ENCODE assay signal across 10 cellular contexts in genomic region chr16:75252946-75253911, GRCh38. TPM values are rescaled to one million over a fixed set of nuclear protein-coding genes. Genes with fewer than 3 reads are reported as not detected.
DNase-seq lines count a peak whose midpoint lies in the region; ATAC-seq and TF ChIP-seq lines count a peak whose summit lies in the region.
"Had no signal": no experiment of that assay in that cellular context is flagged by ENCODE, and none has a peak within 500 bp of the region (broad histone marks: within the 10 kb centered on the region; RNA-seq: fewer than 3 reads in every experiment).

No MANE protein-coding gene starts in this region.

- H3K4me1 ChIP-seq in heart left ventricle (peaks cover 45 to 98% (median 90%) of the 10 kb centered on the region in 12 donors), ovary (ENCODE audit: insufficient read depth) (peaks cover 49% of the 10 kb centered on the region)

- WGBS in heart left ventricle, 4 donors = 42 to 54% (median 46%) methylated on average over 7 to 15 of the region's 15 CpGs
- WGBS in ovary, 3 donors = 12 to 26% (median 12%) methylated on average over 13 to 15 of the region's 15 CpGs

- ATAC-seq in heart left ventricle (no peak), GM18873 (IDR thresholded peaks at IDR 0.05; ENCODE audit: low FRiP score, unreplicated experiment) (no peak), HG02938 (IDR thresholded peaks at IDR 0.05; ENCODE audit: unreplicated experiment) (no peak)

- TF ChIP-seq EP300 in ovary (IDR thresholded peaks at IDR 0.05) = no peak

- peak in 9 of 14 donors; percentile 34 to 66 (median 48) for DNase-seq in C1 segment of cervical spinal cord (lab: John Stamatoyannopoulos, UW)
- peak in 3 of 5 donors; percentile 27 to 62 (median 32) for DNase-seq in heart left ventricle
- DNase-seq in ovary = peak; percentile 41 to 78 (median 64)
- DNase-seq in NCI-H446 (lab: John Stamatoyannopoulos, UW) = no peak
- no peak for DNase-seq in HPDE6-E6E7 (ENCODE audit: extremely low spot score)
- DNase-seq: activated CD4-positive, alpha-beta T cell treated with anti-CD3 and anti-CD28 coated beads for 48 hours; Calu3 had no signal

- TF ChIP-seq CTCF in VCaP (conservative IDR thresholded peaks at IDR 0.05) = no peak
- no peak for TF ChIP-seq CTCF in heart left ventricle (IDR thresholded peaks at IDR 0.05)
- no peak for TF ChIP-seq CTCF in ovary (IDR thresholded peaks at IDR 0.05)

- H3K27me3 ChIP-seq in heart left ventricle (peaks cover 0 to 53% (median 0%) of the 10 kb centered on the region in 9 donors), ovary (no peaks in the 10 kb centered on the region)

- H3K27ac ChIP-seq in VCaP (peak overlapping the region; percentile 87), heart left ventricle (peak overlapping the region in 11 of 12 donors; percentile 79 to 98 (median 94)), ovary (peak overlapping the region in 1 of 2 donors; percentile 45)

- H3K36me3 ChIP-seq in heart left ventricle (no peaks in the 10 kb centered on the region), ovary (no peaks in the 10 kb centered on the region)

- TF ChIP-seq POLR2A in heart left ventricle (IDR thresholded peaks at IDR 0.05) = no peak
- TF ChIP-seq POLR2A in ovary (IDR thresholded peaks at IDR 0.05) = no peak

- H3K4me3 ChIP-seq in heart left ventricle = no peak overlapping the region
- H3K4me3 ChIP-seq in ovary = no peak overlapping the region

- H3K9me3 ChIP-seq in heart left ventricle = no peaks in the 10 kb centered on the region
- H3K9me3 ChIP-seq in ovary = no peaks in the 10 kb centered on the region

- intact Hi-C loops in heart left ventricle (cut with DNase I) = loop anchor here in 3 of 10 donors (1.0 to 10.0 kb wide), 2 partner anchors 10 to 52 kb away; no protein-coding TSS in a partner anchor
- intact Hi-C loops in ovary (cut with DNase I) = no loop called here

RNA-seq across cellular contexts. Expression of gene BCAR1, which starts 1.8 kb away (rescaled TPM):
- 100 to 1,000 TPM in 1 of 9 donors, 10 to 100 TPM in 8; 51.4 to 129 (median 72.0) TPM for total RNA-seq in heart left ventricle
- 10 to 100 TPM; 54.2 to 89.2 TPM for polyA plus RNA-seq in heart left ventricle
- 10 to 100 TPM; 22.2 to 90.2 (median 47.4) TPM for total RNA-seq in ovary
- polyA plus RNA-seq in ovary = 10 to 100 TPM in 1 of 2 donors, 1 to 10 TPM in 1; 2.4 to 30.3 TPM

RNA-seq across cellular contexts. Expression of gene CTRB1, which starts 34.4 kb away (rescaled TPM):
- total RNA-seq in heart left ventricle (1 to 10 TPM in 5 of 9 donors, not detected in 4; 2.0 to 3.7 (median 3.0) TPM), ovary (10 to 100 TPM in 2 of 7 donors, 1 to 10 TPM in 1, under 1 TPM in 2, not detected in 2; 0.67 to 14.7 (median 3.1) TPM)
- polyA plus RNA-seq in heart left ventricle (under 1 TPM in 1 of 2 donors, not detected in 1; 0.64 TPM), ovary (not detected)
- total RNA-seq: Calu3 had no signal

RNA-seq across cellular contexts. Expression of gene CTRB2, which starts 46.3 kb away (rescaled TPM):
- total RNA-seq in heart left ventricle (1 to 10 TPM in 4 of 9 donors, under 1 TPM in 1, not detected in 4; 0.98 to 3.7 (median 2.8) TPM), ovary (10 to 100 TPM in 2 of 7 donors, 1 to 10 TPM in 1, under 1 TPM in 1, not detected in 3; 0.62 to 28.7 (median 11.6) TPM)
- polyA plus RNA-seq in heart left ventricle (under 1 TPM in 1 of 2 donors, not detected in 1; 0.51 TPM), ovary (1 to 10 TPM in 1 of 2 donors, not detected in 1; 1.1 TPM)
- total RNA-seq: Calu3 had no signal

Comparison
In these comparisons a context has a peak if more than half of its experiments do, and no peak if none do; other contexts are left out.
1. DNase-seq: peak in C1 segment of cervical spinal cord (9 of 14), heart left ventricle (3 of 5) and ovary (5 of 5); none in NCI-H446 (0 of 2) and HPDE6-E6E7 (single experiment).